15 cellular contexts compared by ENCODE assay signal in genomic region chr1:23202263-23202749, GRCh38. TPM values are rescaled to one million over a fixed set of nuclear protein-coding genes. Genes with fewer than 3 reads are reported as not detected.
DNase-seq lines count a peak whose midpoint lies in the region; ATAC-seq and TF ChIP-seq lines count a peak whose summit lies in the region.
"Had no signal": no experiment of that assay in that cellular context is flagged by ENCODE, and none has a peak within 500 bp of the region (broad histone marks: within the 10 kb centered on the region; RNA-seq: fewer than 3 reads in every experiment).

No MANE protein-coding gene starts in this region.

- no peak overlapping the region for H2AK5ac ChIP-seq in mesenchymal stem cell (ENCODE audit: low read length, severe bottlenecking)

- no peak overlapping the region for H2BK5ac ChIP-seq in mesenchymal stem cell (ENCODE audit: low read depth, low read length, poor library complexity, severe bottlenecking)

- H3K14ac ChIP-seq in mesenchymal stem cell (ENCODE audit: low read length in 2 of 2), result no peak overlapping the region

- H3K36me3 ChIP-seq in mesenchymal stem cell (ENCODE audit: control insufficient read depth in 1 of 2, insufficient read depth in 2 of 2, low read depth in 1 of 2, low read length in 2 of 2), result no peaks in the 10 kb centered on the region
- H3K36me3 ChIP-seq: esophagus squamous epithelium had no signal

- TF ChIP-seq CTCF in NB4 (IDR thresholded peaks at IDR 0.05; ENCODE audit: low read depth, low read length) (no peak), astrocyte of the spinal cord (IDR thresholded peaks at IDR 0.05; ENCODE audit: low read depth, low read length) (no peak)

- no peak overlapping the region for H2BK120ac ChIP-seq in mesenchymal stem cell (ENCODE audit: low read depth, low read length)

- no peak overlapping the region for H3K23ac ChIP-seq in mesenchymal stem cell (ENCODE audit: low read length in 2 of 2)

- no peaks in the 10 kb centered on the region for H3K9me3 ChIP-seq in mesenchymal stem cell (ENCODE audit: control insufficient read depth, low read length)
- H3K9me3 ChIP-seq: esophagus squamous epithelium had no signal

- no peak overlapping the region for H4K91ac ChIP-seq in mesenchymal stem cell (ENCODE audit: low read length)

- no peak for TF ChIP-seq POLR2A in NB4 (IDR thresholded peaks at IDR 0.05; ENCODE audit: extremely low read depth, insufficient read length)

- H3K18ac ChIP-seq in mesenchymal stem cell (ENCODE audit: low read depth in 1 of 2, low read length in 2 of 2), result no peak overlapping the region

- H3K4ac ChIP-seq in mesenchymal stem cell (ENCODE audit: low read depth in 1 of 2, low read length in 2 of 2), result no peak overlapping the region

- H3K27me3 ChIP-seq in mesenchymal stem cell (ENCODE audit: control insufficient read depth in 1 of 2, insufficient read depth in 1 of 2, low read length in 2 of 2), result peaks cover 0 to 23% of the 10 kb centered on the region in 2 experiments

- H3K4me3 ChIP-seq in NB4 (ENCODE audit: low read depth, low read length) (no peak overlapping the region), astrocyte of the spinal cord (ENCODE audit: low read depth, low read length) (no peak overlapping the region), mesenchymal stem cell (ENCODE audit: insufficient read depth in 1 of 2, low read depth in 1 of 2, low read length in 2 of 2) (no peak overlapping the region)
- H3K4me3 ChIP-seq: esophagus squamous epithelium, K562 had no signal

- in situ Hi-C loops in astrocyte of the spinal cord (cut with HindIII; ENCODE audit: low sequenced_read_pairs), result no loop called here

- no peak overlapping the region for H2BK12ac ChIP-seq in mesenchymal stem cell (ENCODE audit: low read length in 2 of 2)

- 28% methylated on average over 3 of the region's 3 CpGs for WGBS in mesenchymal stem cell

- H4K8ac ChIP-seq in mesenchymal stem cell (ENCODE audit: low read length), result peak overlapping the region; percentile 15

- H3K27ac ChIP-seq in mesenchymal stem cell (ENCODE audit: low read length, poor library complexity, severe bottlenecking), result peak overlapping the region; percentile 46
- H3K27ac ChIP-seq: esophagus squamous epithelium had no signal

- no peaks in the 10 kb centered on the region for H3K79me1 ChIP-seq in mesenchymal stem cell (replicated peaks; ENCODE audit: low read length, poor library complexity, severe bottlenecking)

- no peak overlapping the region for H2BK15ac ChIP-seq in mesenchymal stem cell (ENCODE audit: low read depth, poor library complexity, severe bottlenecking)

- H3K4me1 ChIP-seq in mesenchymal stem cell (ENCODE audit: control insufficient read depth, insufficient read depth, low read depth, low read length), result peaks cover 5% of the 10 kb centered on the region
- H3K4me1 ChIP-seq: esophagus squamous epithelium had no signal

- DNase-seq in DMS53 treated with DMSO at 0.1 percent for 48 hours (lab: John Stamatoyannopoulos, UW; ENCODE audit: unreplicated experiment) (peak; percentile 12), NB4 (ENCODE audit: low read depth) (peak; percentile 27), astrocyte of the spinal cord (ENCODE audit: low read depth, low spot score) (peak; percentile 72), mesenchymal stem cell (peak; percentile 80), NCI-H1105 treated with DMSO at 0.1 percent for 48 hours (lab: John Stamatoyannopoulos, UW) (no peak)
- no peak for DNase-seq in stimulated activated CD4-positive, alpha-beta T cell treated with anti-CD3 and anti-CD28 coated beads, Interleukin-4, amount 100 ng/mL, for 24 hours
- DNase-seq: activated CD8-positive, alpha-beta T cell treated with anti-CD3 and anti-CD28 coated beads for 36 hours; activated naive CD4-positive, alpha-beta T cell; esophagus squamous epithelium; immature natural killer cell; NCI-H2227 treated with DMSO at 0.1 percent for 48 hours; T1000 had no signal

- no peak overlapping the region for H3K9ac ChIP-seq in mesenchymal stem cell (ENCODE audit: low read length)

- H3K4me2 ChIP-seq in mesenchymal stem cell (ENCODE audit: low read length, poor library complexity, severe bottlenecking), result no peak overlapping the region

- no peak overlapping the region for H2AFZ ChIP-seq in mesenchymal stem cell (ENCODE audit: low read depth, low read length)

- ATAC-seq in GM21390 (IDR thresholded peaks at IDR 0.05; ENCODE audit: unreplicated experiment), result no peak
- ATAC-seq in HG03097 (IDR thresholded peaks at IDR 0.05; ENCODE audit: low FRiP score, unreplicated experiment), result no peak
- ATAC-seq: activated CD8-positive, alpha-beta T cell treated with anti-CD3 and anti-CD28 coated beads for 36 hours; K562 had no signal

RNA-seq across cellular contexts. Expression of gene HTR1D, which starts 15.0 kb away (rescaled TPM):
- polyA plus RNA-seq in mesenchymal stem cell (2013, experiment 1 of 2), result 0.17 TPM
- polyA plus RNA-seq in mesenchymal stem cell (2013, experiment 2 of 2), result 0.16 TPM
- polyA plus RNA-seq: immature natural killer cell had no signal

RNA-seq across cellular contexts. Expression of gene LUZP1, which starts 33.6 kb away (rescaled TPM):
- 39.1 TPM for polyA plus RNA-seq in mesenchymal stem cell (2013, experiment 1 of 2)
- 38.8 TPM for polyA plus RNA-seq in mesenchymal stem cell (2013, experiment 2 of 2)

Comparison
In these comparisons a context has a peak if more than half of its experiments do, and no peak if none do; other contexts are left out.
1. DNase-seq: peak in DMS53 treated with DMSO at 0.1 percent for 48 hours (single experiment), NB4 (single experiment), astrocyte of the spinal cord (single experiment) and mesenchymal stem cell (single experiment); none in stimulated activated CD4-positive, alpha-beta T cell treated with anti-CD3 and anti-CD28 coated beads, Interleukin-4, amount 100 ng/mL, for 24 hours (single experiment) and NCI-H1105 treated with DMSO at 0.1 percent for 48 hours (single experiment).